13 cellular contexts compared by ENCODE assay signal in the genomic region with DNA sequence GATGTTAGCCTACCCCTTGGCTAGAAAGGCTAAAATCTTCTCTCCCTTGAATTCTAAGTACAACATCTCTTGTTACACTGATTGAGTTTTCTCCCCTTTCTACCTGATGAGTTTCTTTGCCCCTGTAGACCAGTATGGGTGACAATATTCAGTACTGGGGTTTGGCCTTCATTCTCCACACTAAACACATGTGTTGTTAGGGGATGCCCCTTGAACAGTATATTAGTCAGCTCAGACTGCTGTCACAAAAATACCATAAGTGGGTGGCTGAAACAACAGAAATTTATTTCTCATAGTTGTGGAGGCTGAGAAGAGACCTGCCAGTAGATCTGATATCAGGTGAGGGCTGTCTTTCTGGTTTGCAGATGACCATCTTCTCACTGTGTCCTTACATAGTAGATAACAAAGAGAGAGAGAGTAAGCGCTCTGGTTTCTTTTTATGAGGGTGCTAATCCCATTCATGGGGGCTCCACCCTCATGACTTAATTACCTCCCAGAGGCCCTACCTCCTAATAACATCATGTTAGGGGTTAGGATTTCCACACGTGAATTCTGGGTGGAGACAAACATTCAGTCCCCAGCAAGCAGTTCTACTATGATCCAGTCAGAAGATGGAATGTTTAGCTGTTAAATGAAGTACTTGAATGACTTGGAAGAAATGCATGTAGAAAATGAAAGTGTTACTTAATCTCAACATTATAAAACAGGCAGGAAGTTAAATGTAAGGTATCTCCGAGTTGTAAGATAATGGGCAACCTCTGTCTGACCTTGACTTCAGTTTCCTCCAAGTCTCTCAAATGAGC. TPM values are rescaled to one million over a fixed set of nuclear protein-coding genes. Genes with fewer than 3 reads are reported as not detected.
DNase-seq lines count a peak whose midpoint lies in the region; ATAC-seq and TF ChIP-seq lines count a peak whose summit lies in the region.
"Had no signal": no experiment of that assay in that cellular context is flagged by ENCODE, and none has a peak within 500 bp of the region (broad histone marks: within the 10 kb centered on the region; RNA-seq: fewer than 3 reads in every experiment).

No MANE protein-coding gene starts in this region.

- DNase-seq in NOMO-1 treated with DMSO at 0.1 percent for 48 hours (lab: John Stamatoyannopoulos, UW; ENCODE audit: unreplicated experiment) (no peak), activated gamma-delta T cell (lab: John Stamatoyannopoulos, UW) (no peak), EL (no peak), esophagus muscularis mucosa (ENCODE audit: extremely low spot score) (no peak)
- DNase-seq: amygdala; KBM-7; NCI-H2029; stimulated activated CD4-positive, alpha-beta T cell treated with anti-CD3 and anti-CD28 coated beads, Interleukin-15, amount 100 ng/mL, for 24 hours had no signal

- H3K4me3 ChIP-seq in esophagus muscularis mucosa = no peak overlapping the region
- H3K4me3 ChIP-seq: BLaER1 treated with 17β-estradiol and CSF1 and Interleukin-3, amounts not matched to agents 10 nM and 100 nM had no signal

- intact Hi-C loops in esophagus muscularis mucosa (cut with DNase I) = no loop called here

- H3K27ac ChIP-seq in esophagus muscularis mucosa (replicated peaks in 1 of 4) = no peak overlapping the region
- H3K27ac ChIP-seq: BLaER1 treated with 17β-estradiol and CSF1 and Interleukin-3, amounts not matched to agents 10 nM and 100 nM had no signal

- no peaks in the 10 kb centered on the region for H3K27me3 ChIP-seq in esophagus muscularis mucosa
- H3K27me3 ChIP-seq: BLaER1 treated with 17β-estradiol and CSF1 and Interleukin-3, amounts not matched to agents 10 nM and 100 nM had no signal

- no peak for TF ChIP-seq CTCF in esophagus muscularis mucosa (IDR thresholded peaks at IDR 0.05)

- TF ChIP-seq EP300 in esophagus muscularis mucosa (IDR thresholded peaks at IDR 0.05) = no peak

- peaks cover 6 to 23% (median 18%) of the 10 kb centered on the region in 4 donors for H3K4me1 ChIP-seq in esophagus muscularis mucosa

- ATAC-seq in GM18498 (IDR thresholded peaks at IDR 0.05; ENCODE audit: unreplicated experiment) (peak; percentile 85), GM19023 (IDR thresholded peaks at IDR 0.05; ENCODE audit: unreplicated experiment) (peak; percentile 94), HG02759 (IDR thresholded peaks at IDR 0.05; ENCODE audit: unreplicated experiment) (peak; percentile 95), HG03558 (IDR thresholded peaks at IDR 0.05; ENCODE audit: extremely low read depth, unreplicated experiment) (peak; percentile 88)

- no peaks in the 10 kb centered on the region for H3K9me3 ChIP-seq in esophagus muscularis mucosa
- H3K9me3 ChIP-seq: BLaER1 treated with 17β-estradiol and CSF1 and Interleukin-3, amounts not matched to agents 10 nM and 100 nM had no signal

- peaks cover 6 to 44% (median 25%) of the 10 kb centered on the region in 4 donors for H3K36me3 ChIP-seq in esophagus muscularis mucosa

- TF ChIP-seq POLR2A in esophagus muscularis mucosa (IDR thresholded peaks at IDR 0.05; ENCODE audit: low read depth) = no peak

- 88% methylated on average over 3 of the region's 3 CpGs for WGBS in esophagus muscularis mucosa

RNA-seq across cellular contexts. Expression of a gene that starts 17.5 kb away (rescaled TPM):
- 10 to 100 TPM; 15.5 to 17.0 (median 16.8) TPM for total RNA-seq in esophagus muscularis mucosa
